24 cellular contexts compared by ENCODE assay signal in the genomic region with DNA sequence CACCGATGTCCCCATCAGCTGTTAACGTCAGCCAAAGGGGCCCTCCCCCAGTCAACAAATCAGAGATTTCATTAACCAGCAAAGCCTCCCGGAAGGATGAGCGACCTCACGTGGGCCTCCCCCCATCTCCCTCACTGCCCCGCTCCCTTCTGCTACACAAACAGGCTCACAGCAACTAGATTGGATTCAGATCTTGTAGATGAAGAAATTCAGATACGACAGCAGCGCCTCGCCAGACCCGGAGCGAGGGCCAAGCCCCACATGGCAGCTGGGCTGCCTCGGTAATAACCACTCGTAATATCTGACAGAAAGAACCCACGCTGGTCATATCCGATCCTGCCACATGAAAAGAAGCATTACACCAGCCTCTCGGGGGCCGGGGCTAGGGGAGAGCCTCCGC.
"Had no signal": no experiment of that assay in that cellular context is flagged by ENCODE, and none has a peak within 500 bp of the region (broad histone marks: within the 10 kb centered on the region; RNA-seq: fewer than 3 reads in every experiment).

No MANE protein-coding gene starts in this region.

- ATAC-seq: activated CD4-positive, alpha-beta T cell treated with anti-CD3 and anti-CD28 coated beads for 36 hours; gastroesophageal sphincter; left cardiac atrium; lower lobe of right lung; naive thymus-derived CD4-positive, alpha-beta T cell; sciatic nerve; stimulated activated memory B cell treated with anti-CD40 and anti-IgM and Interleukin-4, amounts not matched to agents 10 μg/mL and 1 μg/mL and 100 μg/mL, for 72 hours had no signal

- H3K27ac ChIP-seq: coronary artery, gastroesophageal sphincter, heart left ventricle, lower lobe of right lung, neutrophil, ovary, prostate gland, testis, upper lobe of left lung had no signal

- H3K4me3 ChIP-seq: coronary artery, gastroesophageal sphincter, heart left ventricle, lower lobe of right lung, ovary, prostate gland, smooth muscle cell, testis, upper lobe of left lung had no signal

- H3K36me3 ChIP-seq: gastroesophageal sphincter, heart left ventricle, lower lobe of right lung, neutrophil, ovary, prostate gland, upper lobe of left lung had no signal

- H3K9me3 ChIP-seq: gastroesophageal sphincter, heart left ventricle, lower lobe of right lung, neutrophil, ovary, prostate gland, testis, upper lobe of left lung had no signal

- H3K4me1 ChIP-seq: lower lobe of right lung, prostate gland, testis had no signal

- H3K27me3 ChIP-seq: gastroesophageal sphincter, ovary, testis, upper lobe of left lung had no signal

- DNase-seq: activated B cell treated with CpG ODN at 0.5 μM for 24 hours; activated CD4-positive, alpha-beta T cell treated with anti-CD3 and anti-CD28 coated beads for 36 hours; activated CD4-positive, alpha-beta T cell treated with anti-CD3 and anti-CD28 coated beads, Interleukin-2, amount 50 U/mL, for 48 hours; activated naive CD4-positive, alpha-beta T cell treated with Interleukin-2 at 50 U/mL for 16 hours; activated naive CD8-positive, alpha-beta T cell treated with anti-CD3 and anti-CD28 coated beads for 36 hours; activated T-cell treated with anti-CD3 and anti-CD28 coated beads, Interleukin-2, amount 50 U/mL, for 48 hours; endodermal cell; heart left ventricle; islet precursor cell; left cardiac atrium; lower lobe of right lung; naive thymus-derived CD4-positive, alpha-beta T cell; ovary; stimulated activated CD4-positive, alpha-beta T cell treated with anti-CD3 and anti-CD28 coated beads, Interleukin-15, amount 100 ng/mL, for 24 hours; T1000; testis had no signal

- H3K4me2 ChIP-seq: smooth muscle cell had no signal
